Comparison of ENCODE assay signal across 1 cellular context in genomic region chr14:54564799-54565235, GRCh38.
TF ChIP-seq lines count a peak whose summit lies in the region.

No MANE protein-coding gene starts in this region.

TF ChIP-seq in HepG2, 621 proteins besides CTCF, POLR2A, EP300 and RAD21 (continued from another document and continues in another):
- TF ChIP-seq ZNF691 (CRISPR knock-in tag; IDR thresholded peaks at IDR 0.05; ENCODE audit: borderline replicate concordance, low read depth) = no peak
- TF ChIP-seq ZNF160 (CRISPR knock-in tag; IDR thresholded peaks at IDR 0.05) = no peak
- no peak for TF ChIP-seq JARID2 (CRISPR knock-in tag; IDR thresholded peaks at IDR 0.05; ENCODE audit: insufficient replicate concordance)
- TF ChIP-seq DR1 (CRISPR knock-in tag; IDR thresholded peaks at IDR 0.05) = peak; percentile 39; the same call in 1 of the 2 replicates
- peak; percentile 41 for TF ChIP-seq MED8 (CRISPR knock-in tag; IDR thresholded peaks at IDR 0.05; ENCODE audit: insufficient replicate concordance)
- peak; percentile 58; the same call in 1 of the 2 replicates for TF ChIP-seq NKX3-1 (CRISPR knock-in tag; IDR thresholded peaks at IDR 0.05)
- TF ChIP-seq FOSL2 (CRISPR knock-in tag; IDR thresholded peaks at IDR 0.05) = peak; percentile 4; the same call in 1 of the 2 replicates
- TF ChIP-seq MEF2D (CRISPR knock-in tag; IDR thresholded peaks at IDR 0.05) = no peak; the same call in 1 of the 2 replicates
- no peak for TF ChIP-seq PAXIP1 (CRISPR knock-in tag; conservative IDR thresholded peaks at IDR 0.05)
- TF ChIP-seq FOXM1 (CRISPR knock-in tag; IDR thresholded peaks at IDR 0.05) = no peak
- TF ChIP-seq ZNF615 (CRISPR knock-in tag; IDR thresholded peaks at IDR 0.05; ENCODE audit: borderline replicate concordance) = no peak
- no peak for TF ChIP-seq ZMYM2 (CRISPR knock-in tag; IDR thresholded peaks at IDR 0.05)
- no peak for TF ChIP-seq ZNF576 (CRISPR knock-in tag; IDR thresholded peaks at IDR 0.05)
- TF ChIP-seq PATZ1 (CRISPR knock-in tag; IDR thresholded peaks at IDR 0.05) = no peak
- TF ChIP-seq ATRX (CRISPR knock-in tag; IDR thresholded peaks at IDR 0.05; ENCODE audit: borderline replicate concordance) = no peak
- TF ChIP-seq SRSF4 (IDR thresholded peaks at IDR 0.05; ENCODE audit: low read depth, low read length, poor library complexity, severe bottlenecking) = no peak
- no peak for TF ChIP-seq NR2F1 (CRISPR knock-in tag; IDR thresholded peaks at IDR 0.05)
- no peak for TF ChIP-seq ZNF530 (CRISPR knock-in tag; IDR thresholded peaks at IDR 0.05; ENCODE audit: low read depth)
- no peak for TF ChIP-seq MLLT10 (CRISPR knock-in tag; IDR thresholded peaks at IDR 0.05)
- no peak for TF ChIP-seq CENPT (CRISPR knock-in tag; IDR thresholded peaks at IDR 0.05; ENCODE audit: low read depth)
- TF ChIP-seq SNAPC5 (CRISPR knock-in tag; IDR thresholded peaks at IDR 0.05; ENCODE audit: borderline replicate concordance) = 0 out of 2 replicates have a peak, but pooled peaks have one; percentile 18
- TF ChIP-seq ZNF350 (CRISPR knock-in tag; IDR thresholded peaks at IDR 0.05; ENCODE audit: borderline replicate concordance, low read depth) = no peak
- TF ChIP-seq NFE2 (CRISPR knock-in tag; IDR thresholded peaks at IDR 0.05) = no peak
- no peak for TF ChIP-seq RORA (CRISPR knock-in tag; IDR thresholded peaks at IDR 0.05)
- TF ChIP-seq ZNF569 (CRISPR knock-in tag; IDR thresholded peaks at IDR 0.05; ENCODE audit: borderline replicate concordance) = no peak
- no peak; the same call in 1 of the 2 replicates for TF ChIP-seq CCDC6 (CRISPR knock-in tag; IDR thresholded peaks at IDR 0.05)
- TF ChIP-seq SMAD3 (CRISPR knock-in tag; IDR thresholded peaks at IDR 0.05) = no peak
- no peak for TF ChIP-seq ATF3 (CRISPR knock-in tag; IDR thresholded peaks at IDR 0.05)
- TF ChIP-seq CSRNP2 (CRISPR knock-in tag; conservative IDR thresholded peaks at IDR 0.05; ENCODE audit: low read depth) = no peak
- no peak for TF ChIP-seq TEAD2 (CRISPR knock-in tag; IDR thresholded peaks at IDR 0.05)
- TF ChIP-seq BRCA1 (CRISPR knock-in tag; IDR thresholded peaks at IDR 0.05) = no peak
- TF ChIP-seq ZFP36L1 (CRISPR knock-in tag; IDR thresholded peaks at IDR 0.05) = no peak
- TF ChIP-seq SNAI1 (CRISPR knock-in tag; IDR thresholded peaks at IDR 0.05; ENCODE audit: borderline replicate concordance) = 0 out of 2 replicates have a peak, but pooled peaks have one; percentile 18
- no peak for TF ChIP-seq ZNF557 (CRISPR knock-in tag; IDR thresholded peaks at IDR 0.05)
- no peak for TF ChIP-seq ZNF629 (CRISPR knock-in tag; conservative IDR thresholded peaks at IDR 0.05)
- TF ChIP-seq ZBTB34 (CRISPR knock-in tag; IDR thresholded peaks at IDR 0.05) = no peak
- no peak for TF ChIP-seq STAT5B (CRISPR knock-in tag; IDR thresholded peaks at IDR 0.05)
- no peak for TF ChIP-seq ZNF784 (CRISPR knock-in tag; IDR thresholded peaks at IDR 0.05; ENCODE audit: borderline replicate concordance)
- TF ChIP-seq KLF11 (CRISPR knock-in tag; IDR thresholded peaks at IDR 0.05) = no peak
- TF ChIP-seq ATF4 (CRISPR knock-in tag; IDR thresholded peaks at IDR 0.05) = no peak
- TF ChIP-seq ZNF280D (CRISPR knock-in tag; IDR thresholded peaks at IDR 0.05) = no peak
- TF ChIP-seq ZNF747 (CRISPR knock-in tag; IDR thresholded peaks at IDR 0.05; ENCODE audit: borderline replicate concordance) = no peak
- no peak for TF ChIP-seq ZSCAN9 (CRISPR knock-in tag; IDR thresholded peaks at IDR 0.05; ENCODE audit: borderline replicate concordance)
- no peak for TF ChIP-seq NFRKB (IDR thresholded peaks at IDR 0.05)
- 0 out of 2 replicates have a peak, but pooled peaks have one; percentile 52 for TF ChIP-seq GLI4 (CRISPR knock-in tag; IDR thresholded peaks at IDR 0.05; ENCODE audit: borderline replicate concordance)
- TF ChIP-seq ZNF777 (CRISPR knock-in tag; IDR thresholded peaks at IDR 0.05) = no peak
- TF ChIP-seq AGO1 (IDR thresholded peaks at IDR 0.05; ENCODE audit: low read depth, low read length, poor library complexity, severe bottlenecking) = no peak
- no peak for TF ChIP-seq YEATS2 (CRISPR knock-in tag; IDR thresholded peaks at IDR 0.05; ENCODE audit: borderline replicate concordance)
- TF ChIP-seq MAFF (IDR thresholded peaks at IDR 0.05; ENCODE audit: low read depth, low read length) = no peak
- 0 out of 2 replicates have a peak, but pooled peaks have one; percentile 18 for TF ChIP-seq SSRP1 (CRISPR knock-in tag; IDR thresholded peaks at IDR 0.05)
- TF ChIP-seq ZC3H13 (CRISPR knock-in tag; IDR thresholded peaks at IDR 0.05) = 0 out of 2 replicates have a peak, but pooled peaks have one; percentile 42
- TF ChIP-seq BRF2 (CRISPR knock-in tag; IDR thresholded peaks at IDR 0.05) = peak; percentile 45; the same call in 1 of the 2 replicates
- no peak for TF ChIP-seq EEA1 (CRISPR knock-in tag; IDR thresholded peaks at IDR 0.05; ENCODE audit: borderline replicate concordance)
- no peak for TF ChIP-seq KLF13 (CRISPR knock-in tag; IDR thresholded peaks at IDR 0.05)
- no peak for TF ChIP-seq SRF (IDR thresholded peaks at IDR 0.05; ENCODE audit: low read depth, low read length)
- no peak for TF ChIP-seq SMARCC2 (IDR thresholded peaks at IDR 0.05)
